In the genomic region with DNA sequence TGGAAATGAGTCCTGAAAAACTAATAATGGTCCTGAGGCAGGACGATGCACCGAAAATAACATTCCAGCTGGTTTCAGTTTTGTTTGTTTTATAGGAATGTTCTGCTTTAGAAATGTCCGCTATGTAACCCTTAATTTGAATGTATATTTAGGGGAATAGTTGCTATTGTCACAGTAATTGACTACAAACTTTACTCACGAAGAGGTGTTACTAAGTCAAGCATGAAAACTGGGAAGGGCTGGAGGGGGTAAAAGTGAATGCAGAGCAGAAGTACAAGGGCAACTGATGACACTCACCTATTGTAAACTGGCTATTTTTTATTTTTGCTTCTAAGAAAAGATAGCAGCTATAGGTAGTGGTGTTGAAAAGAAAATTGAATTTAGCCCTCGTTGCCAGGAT, we compare ENCODE assay signal across 22 cellular contexts.
"Had no signal": no experiment of that assay in that cellular context is flagged by ENCODE, and none has a peak within 500 bp of the region (broad histone marks: within the 10 kb centered on the region; RNA-seq: fewer than 3 reads in every experiment).

No MANE protein-coding gene starts in this region.

- H3K27me3 ChIP-seq: neutrophil, right lobe of liver had no signal

- H3K36me3 ChIP-seq: left ventricle myocardium inferior, neutrophil, right lobe of liver, thoracic aorta had no signal

- DNase-seq: activated CD4-positive, alpha-beta memory T cell treated with anti-CD3 and anti-CD28 coated beads, Interleukin-2, amount 10 ng/mL, durations not matched to agents 7 days and 5 days; activated CD4-positive, alpha-beta T cell treated with anti-CD3 and anti-CD28 coated beads for 1 hour; activated CD4-positive, alpha-beta T cell treated with anti-CD3 and anti-CD28 coated beads, Interleukin-2, amount 10 ng/mL, durations not matched to agents 7 days and 5 days; activated CD8-positive, alpha-beta memory T cell treated with anti-CD3 and anti-CD28 coated beads, Interleukin-2, amount 50 U/mL, for 48 hours; activated gamma-delta T cell; activated T-cell treated with anti-CD3 and anti-CD28 coated beads, Interleukin-2, amount 50 U/mL, for 24 hours; anterior cingulate cortex; effector CD4-positive, alpha-beta T cell; head of caudate nucleus; islet precursor cell; left ventricle myocardium inferior; mucosa of descending colon; right lobe of liver; stimulated activated CD4-positive, alpha-beta T cell treated with anti-CD3 and anti-CD28 coated beads, Interleukin-12 subunit alpha, Interleukin-12 subunit beta, amount 100 ng/mL, for 4 hours; stimulated activated CD4-positive, alpha-beta T cell treated with anti-CD3 and anti-CD28 coated beads, Interleukin-4, amount 100 ng/mL, for 1 hour; T-helper 2 cell; trophoblast cell had no signal

- H3K4me3 ChIP-seq: left ventricle myocardium inferior, lung, mucosa of descending colon, right lobe of liver, thoracic aorta had no signal

- H3K9me3 ChIP-seq: mucosa of descending colon, neutrophil, right lobe of liver, thoracic aorta had no signal

- ATAC-seq: mucosa of descending colon; natural killer cell treated with Interleukin-12 subunit alpha and Interleukin-12 subunit beta and Interleukin-15 and Interleukin-18, amount 100 ng/mL, for 72 hours; right lobe of liver; stimulated activated effector memory CD8-positive, alpha-beta T cell treated with anti-CD3 and anti-CD28 coated beads, Interleukin-12 subunit alpha, Interleukin-12 subunit beta, amount 100 ng/mL, for 72 hours had no signal

- H3K4me1 ChIP-seq: left ventricle myocardium inferior, right lobe of liver had no signal

- H3K27ac ChIP-seq: left ventricle myocardium inferior, neutrophil, right lobe of liver, thoracic aorta had no signal
